20 cellular contexts compared by ENCODE assay signal in the genomic region with DNA sequence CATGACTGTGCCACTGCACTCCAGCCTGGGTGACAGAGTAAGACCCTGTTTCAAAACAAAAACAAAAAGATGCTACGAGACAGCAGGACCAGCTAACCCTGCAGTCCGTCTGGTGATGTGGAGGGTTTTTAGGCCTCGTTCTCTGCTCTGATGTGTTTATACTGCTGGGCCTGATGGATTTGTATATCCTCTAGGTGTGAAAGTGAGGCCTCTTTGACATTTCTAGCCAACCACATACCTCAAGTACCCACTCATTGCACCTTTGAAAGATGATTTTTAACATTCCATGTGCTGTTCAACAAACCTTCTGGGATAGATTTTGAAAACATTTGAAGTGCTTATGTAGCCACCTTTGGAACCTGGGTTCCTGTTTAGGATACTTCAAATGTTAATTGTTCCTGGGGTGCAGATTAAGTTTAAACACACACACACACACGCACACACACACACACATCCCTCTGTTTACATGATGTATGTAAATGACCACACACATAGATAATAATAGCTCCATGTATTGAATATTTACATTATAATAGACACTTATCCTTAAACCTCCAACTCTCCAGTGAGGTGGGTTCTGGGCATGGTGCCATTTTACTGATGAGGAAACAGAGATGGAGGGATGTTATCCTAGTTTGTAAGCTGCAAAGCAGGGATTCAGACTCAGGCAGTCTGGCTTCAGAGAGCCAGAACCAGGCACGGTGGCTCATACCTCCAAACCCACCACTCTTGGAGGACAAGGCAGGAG. TPM values are rescaled to one million over a fixed set of nuclear protein-coding genes. Genes with fewer than 3 reads are reported as not detected.
DNase-seq lines count a peak whose midpoint lies in the region; ATAC-seq and TF ChIP-seq lines count a peak whose summit lies in the region.
"Had no signal": no experiment of that assay in that cellular context is flagged by ENCODE, and none has a peak within 500 bp of the region (broad histone marks: within the 10 kb centered on the region; RNA-seq: fewer than 3 reads in every experiment).

No MANE protein-coding gene starts in this region.

- WGBS in trophoblast cell (ENCODE audit: extremely low coverage, insufficient coverage, insufficient read length): no CpG with 5 or more reads among the region's 5 CpGs

- H2AFZ ChIP-seq in trophoblast cell (ENCODE audit: insufficient read depth, low read length, poor library complexity): no peak overlapping the region

- H2BK5ac ChIP-seq in trophoblast cell (ENCODE audit: low read depth, low read length, poor library complexity): peak overlapping the region; percentile 81

- POLR2A ChIA-PET in HEK293 (lab: Yijun Ruan, JAX): no interaction called here

- no peak overlapping the region for H3K27ac ChIP-seq in HEK293 (ENCODE audit: extremely low read depth, low read depth, low read length)
- H3K27ac ChIP-seq in trophoblast cell (ENCODE audit: low read depth, low read length): no peak overlapping the region
- H3K27ac ChIP-seq: SK-N-MC, VCaP had no signal

- no peaks in the 10 kb centered on the region for H3K9me3 ChIP-seq in HEK293 (ENCODE audit: control insufficient read depth, insufficient read depth, low read depth, low read length)
- no peaks in the 10 kb centered on the region for H3K9me3 ChIP-seq in trophoblast cell (ENCODE audit: insufficient read depth, low read depth, low read length)

- no peaks in the 10 kb centered on the region for H3K27me3 ChIP-seq in trophoblast cell (ENCODE audit: insufficient read depth, low read length)

- peaks cover 0 to 3% of the 10 kb centered on the region in 2 experiments; a peak in 1 of 3 replicates for H3K36me3 ChIP-seq in HEK293 (ENCODE audit: control insufficient read depth in 2 of 2, insufficient read depth in 1 of 2, low read length in 2 of 2)
- no peaks in the 10 kb centered on the region for H3K36me3 ChIP-seq in trophoblast cell (ENCODE audit: control insufficient read depth in 1 of 2, insufficient read depth in 2 of 2, low read length in 2 of 2)

- H3K9ac ChIP-seq in trophoblast cell (ENCODE audit: low read length): no peak overlapping the region

- peak overlapping the region; percentile 41 for H3K14ac ChIP-seq in trophoblast cell (ENCODE audit: low read length)

- no peak overlapping the region for H4K8ac ChIP-seq in trophoblast cell (ENCODE audit: low read depth, low read length)

- DNase-seq in NCI-H1417 (lab: John Stamatoyannopoulos, UW) (peak in 2 of 3 experiments; percentile 12 to 40), NCI-H1417 treated with DMSO at 0.1 percent for 48 hours (lab: John Stamatoyannopoulos, UW) (no peak), NCI-H748 (lab: John Stamatoyannopoulos, UW; ENCODE audit: unreplicated experiment) (peak; percentile 67), trophoblast cell (no peak), NCI-H146 treated with DMSO at 0.1 percent for 48 hours (lab: John Stamatoyannopoulos, UW; ENCODE audit: unreplicated experiment) (no peak)
- DNase-seq: 8988T; activated CD4-positive, alpha-beta T cell treated with anti-CD3 and anti-CD28 coated beads, Interleukin-2, amount 10 ng/mL, durations not matched to agents 7 days and 5 days; activated naive CD8-positive, alpha-beta T cell treated with anti-CD3 and anti-CD28 coated beads, Interleukin-2, amount 10 ng/mL, durations not matched to agents 7 days and 5 days; effector CD4-positive, alpha-beta T cell; foreskin melanocyte; NCI-H1436; NCI-H446 treated with DMSO at 0.1 percent for 48 hours; RPMI8226; T-helper 17 cell had no signal

- peak overlapping the region; percentile 86 for H2AK5ac ChIP-seq in trophoblast cell (ENCODE audit: low read length)

- TF ChIP-seq CTCF in HEK293 (tag by site-specific recombination; IDR thresholded peaks at IDR 0.05): no peak

- no peak overlapping the region for H3K23ac ChIP-seq in trophoblast cell (ENCODE audit: low read length)

- CTCF ChIA-PET in HEK293 (lab: Yijun Ruan, JAX): interaction anchor here (1.0 to 1.3 kb wide), 2 partner anchors 9 to 26 kb away, joined by 3 to 8 read pairs; no protein-coding TSS in a partner anchor

- no peak overlapping the region for H3K4me3 ChIP-seq in HEK293 (ENCODE audit: low read depth, low read length)
- no peak overlapping the region for H3K4me3 ChIP-seq in trophoblast cell (ENCODE audit: low read depth, low read length)
- H3K4me3 ChIP-seq: SK-N-MC had no signal

- peak overlapping the region; percentile 79 for H2BK120ac ChIP-seq in trophoblast cell (ENCODE audit: insufficient read depth, low read length, poor library complexity)

- peak overlapping the region; percentile 47 for H3K4ac ChIP-seq in trophoblast cell (ENCODE audit: low read depth, low read length)

- H4K91ac ChIP-seq in trophoblast cell (ENCODE audit: low read depth, low read length): peak overlapping the region; percentile 91

- peak overlapping the region; percentile 99 for H2BK12ac ChIP-seq in trophoblast cell (ENCODE audit: low read length)

- no peak overlapping the region for H4K12ac ChIP-seq in trophoblast cell (ENCODE audit: low read depth, low read length)

- peaks cover 16% of the 10 kb centered on the region for H3K79me1 ChIP-seq in trophoblast cell (ENCODE audit: low read length)

- H3K4me1 ChIP-seq in HEK293 (ENCODE audit: control insufficient read depth, insufficient read depth, low read length) (peaks cover 7% of the 10 kb centered on the region), trophoblast cell (ENCODE audit: control insufficient read depth in 1 of 2, insufficient read depth in 2 of 2, low read length in 2 of 2) (peaks cover 14 to 17% of the 10 kb centered on the region in 2 experiments)

- no peak overlapping the region for H3K4me2 ChIP-seq in trophoblast cell (ENCODE audit: low read length)

- ATAC-seq in HG03469 (IDR thresholded peaks at IDR 0.05; ENCODE audit: unreplicated experiment) (no peak), HG03175 (IDR thresholded peaks at IDR 0.05; ENCODE audit: unreplicated experiment) (no peak)
- ATAC-seq: activated T-helper 17 cell treated with anti-CD3 and anti-CD28 coated beads, Interleukin-2, amount 50 U/mL, for 72 hours; T-helper 17 cell had no signal

- H3K18ac ChIP-seq in trophoblast cell (ENCODE audit: low read length): no peak overlapping the region

- H3K79me2 ChIP-seq in trophoblast cell (ENCODE audit: control insufficient read depth, insufficient read depth, low read length, poor library complexity): peaks cover 4% of the 10 kb centered on the region

TF ChIP-seq in HEK293, 187 proteins besides CTCF, POLR2A, EP300 and RAD21:
- TF ChIP-seq ZNF211 (tag by site-specific recombination; IDR thresholded peaks at IDR 0.05; ENCODE audit: low read depth): 0 out of 2 replicates have a peak, but pooled peaks have one; percentile 5
- TF ChIP-seq ZNF121 (tag by site-specific recombination; IDR thresholded peaks at IDR 0.05): peak; percentile 35; the same call in 1 of the 2 replicates
- TF ChIP-seq, protein P1, sequence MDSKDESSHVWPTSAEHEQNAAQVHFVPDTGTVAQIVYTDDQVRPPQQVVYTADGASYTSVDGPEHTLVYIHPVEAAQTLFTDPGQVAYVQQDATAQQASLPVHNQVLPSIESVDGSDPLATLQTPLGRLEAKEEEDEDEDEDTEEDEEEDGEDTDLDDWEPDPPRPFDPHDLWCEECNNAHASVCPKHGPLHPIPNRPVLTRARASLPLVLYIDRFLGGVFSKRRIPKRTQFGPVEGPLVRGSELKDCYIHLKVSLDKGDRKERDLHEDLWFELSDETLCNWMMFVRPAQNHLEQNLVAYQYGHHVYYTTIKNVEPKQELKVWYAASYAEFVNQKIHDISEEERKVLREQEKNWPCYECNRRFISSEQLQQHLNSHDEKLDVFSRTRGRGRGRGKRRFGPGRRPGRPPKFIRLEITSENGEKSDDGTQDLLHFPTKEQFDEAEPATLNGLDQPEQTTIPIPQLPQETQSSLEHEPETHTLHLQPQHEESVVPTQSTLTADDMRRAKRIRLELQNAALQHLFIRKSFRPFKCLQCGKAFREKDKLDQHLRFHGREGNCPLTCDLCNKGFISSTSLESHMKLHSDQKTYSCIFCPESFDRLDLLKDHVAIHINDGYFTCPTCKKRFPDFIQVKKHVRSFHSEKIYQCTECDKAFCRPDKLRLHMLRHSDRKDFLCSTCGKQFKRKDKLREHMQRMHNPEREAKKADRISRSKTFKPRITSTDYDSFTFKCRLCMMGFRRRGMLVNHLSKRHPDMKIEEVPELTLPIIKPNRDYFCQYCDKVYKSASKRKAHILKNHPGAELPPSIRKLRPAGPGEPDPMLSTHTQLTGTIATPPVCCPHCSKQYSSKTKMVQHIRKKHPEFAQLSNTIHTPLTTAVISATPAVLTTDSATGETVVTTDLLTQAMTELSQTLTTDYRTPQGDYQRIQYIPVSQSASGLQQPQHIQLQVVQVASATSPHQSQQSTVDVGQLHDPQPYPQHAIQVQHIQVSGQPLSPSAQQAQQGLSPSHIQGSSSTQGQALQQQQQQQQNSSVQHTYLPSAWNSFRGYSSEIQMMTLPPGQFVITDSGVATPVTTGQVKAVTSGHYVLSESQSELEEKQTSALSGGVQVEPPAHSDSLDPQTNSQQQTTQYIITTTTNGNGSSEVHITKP (tag by site-specific recombination; IDR thresholded peaks at IDR 0.05): no peak
- TF ChIP-seq SP7 (tag by site-specific recombination; IDR thresholded peaks at IDR 0.05): no peak

RNA-seq across cellular contexts. Expression of a gene that starts 48.8 kb away (rescaled TPM):
- 87.4 and 93.1 TPM in 2 replicates for polyA plus RNA-seq in trophoblast cell (2013)

Comparison
In these comparisons a context has a peak if more than half of its experiments do, and no peak if none do; other contexts are left out.
1. DNase-seq: peak in NCI-H1417 (2 of 3) and NCI-H748 (single experiment); none in NCI-H1417 treated with DMSO at 0.1 percent for 48 hours (single experiment), trophoblast cell (0 of 2) and NCI-H146 treated with DMSO at 0.1 percent for 48 hours (single experiment).